ENCODE assay signal across 7 cellular contexts in the genomic region with DNA sequence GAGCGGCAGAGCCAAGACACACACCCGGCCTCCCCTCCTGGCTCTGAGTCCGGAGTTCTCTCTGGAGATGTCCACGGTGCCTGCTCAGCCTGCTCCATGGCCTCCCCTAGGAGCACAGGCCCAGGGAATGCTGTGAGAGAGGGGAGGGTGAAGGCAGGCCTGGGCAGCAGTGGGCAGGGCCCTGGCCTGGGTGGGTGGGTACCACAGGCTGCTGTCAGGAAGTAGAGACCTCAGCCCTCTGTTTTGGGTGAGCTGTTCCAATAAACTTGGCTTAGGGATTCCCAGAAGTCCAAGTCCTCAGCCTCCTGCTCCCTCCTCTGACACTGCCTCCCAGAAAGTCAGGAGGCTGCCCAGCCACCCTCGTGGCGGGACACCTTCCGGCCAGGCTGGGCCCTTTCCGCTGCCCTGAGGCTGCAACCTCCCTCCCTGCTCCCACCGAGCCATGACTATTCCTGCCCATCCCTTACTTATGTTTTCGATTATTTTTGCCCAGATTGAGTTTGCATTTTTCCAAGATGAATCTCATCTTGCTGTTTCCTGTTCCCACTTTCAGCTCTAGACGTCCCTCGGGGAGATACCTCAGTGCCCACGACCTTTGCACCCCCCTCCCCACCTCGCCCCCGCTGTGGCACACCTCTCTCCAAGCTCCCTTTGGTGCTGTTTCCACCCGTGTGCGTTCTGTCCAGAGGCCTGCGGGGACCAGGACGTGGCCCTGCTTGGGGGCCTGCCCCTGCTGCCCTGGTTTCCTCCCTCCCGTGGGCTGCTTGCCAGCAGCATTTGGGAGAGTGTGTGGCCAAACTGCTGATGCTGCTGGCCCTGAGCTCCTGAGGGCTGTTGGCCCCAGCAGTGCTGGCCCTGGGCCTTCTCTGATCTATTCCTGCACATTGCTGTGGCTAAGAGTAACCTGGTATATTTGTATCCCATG. TPM values are rescaled to one million over a fixed set of nuclear protein-coding genes. Genes with fewer than 3 reads are reported as not detected.
DNase-seq lines count a peak whose midpoint lies in the region; ATAC-seq and TF ChIP-seq lines count a peak whose summit lies in the region.
"Had no signal": no experiment of that assay in that cellular context is flagged by ENCODE, and none has a peak within 500 bp of the region (broad histone marks: within the 10 kb centered on the region; RNA-seq: fewer than 3 reads in every experiment).

No MANE protein-coding gene starts in this region.

- H3K4me3 ChIP-seq in PC-3 (ENCODE audit: low read length): no peak overlapping the region
- peak overlapping the region; percentile 22 for H3K4me3 ChIP-seq in fibroblast of the aortic adventitia (ENCODE audit: low read depth, low read length)
- no peak overlapping the region for H3K4me3 ChIP-seq in smooth muscle cell
- H3K4me3 ChIP-seq in HAP-1: no peak overlapping the region

- no peaks in the 10 kb centered on the region for H3K36me3 ChIP-seq in PC-3 (ENCODE audit: low read depth, low read length)
- no peaks in the 10 kb centered on the region for H3K36me3 ChIP-seq in smooth muscle cell (ENCODE audit: low read depth)
- no peaks in the 10 kb centered on the region for H3K36me3 ChIP-seq in HAP-1 (replicated peaks)

- no peaks in the 10 kb centered on the region for H3K9me3 ChIP-seq in PC-3 (ENCODE audit: low read length)
- no peaks in the 10 kb centered on the region for H3K9me3 ChIP-seq in smooth muscle cell (replicated peaks; ENCODE audit: low read depth)
- H3K9me3 ChIP-seq in HAP-1: no peaks in the 10 kb centered on the region

- H3K9ac ChIP-seq in PC-3 (ENCODE audit: low read length) (peak overlapping the region; percentile 34), smooth muscle cell (ENCODE audit: low read depth) (peak overlapping the region; percentile 57)

- DNase-seq in PC-3: peak; percentile 52
- peak; percentile 97 for DNase-seq in fibroblast of the aortic adventitia (ENCODE audit: low read depth)
- DNase-seq in smooth muscle cell (lab: John Stamatoyannopoulos, UW; ENCODE audit: unreplicated experiment): no peak
- no peak for DNase-seq in HAP-1 (ENCODE audit: low spot score in 2 of 2)
- no peak for DNase-seq in NK-92 treated with Interleukin-12 subunit alpha and Interleukin-12 subunit beta, amount 100 ng/mL, for 24 hours (lab: John Stamatoyannopoulos, UW)
- DNase-seq in NCI-H2196 (lab: John Stamatoyannopoulos, UW; ENCODE audit: unreplicated experiment): no peak
- DNase-seq: Kasumi-1 had no signal

- H2AFZ ChIP-seq in PC-3 (ENCODE audit: low read length) (peak overlapping the region; percentile 76), smooth muscle cell (ENCODE audit: low read depth) (peak overlapping the region; percentile 75)

- peak; percentile 82 for ATAC-seq in PC-3

- intact Hi-C loops in PC-3 (cut with micrococcal nuclease): no loop called here

- peaks cover 23% of the 10 kb centered on the region for H3K4me1 ChIP-seq in PC-3 (ENCODE audit: insufficient read depth, low read length)
- peaks cover under 1% of the 10 kb centered on the region for H3K4me1 ChIP-seq in smooth muscle cell (ENCODE audit: low read depth)
- H3K4me1 ChIP-seq in HAP-1: peaks cover 2% of the 10 kb centered on the region

- POLR2A ChIA-PET in PC-3 (lab: Charles Lee; ENCODE audit: unreplicated experiment): no interaction called here

- no peaks in the 10 kb centered on the region for H3K9me2 ChIP-seq in PC-3 (replicated peaks; ENCODE audit: low read length)

- WGBS in smooth muscle cell (ENCODE audit: low lambda C conversion rate): 62% methylated on average over 20 of the region's 20 CpGs

- H4K20me1 ChIP-seq in PC-3 (ENCODE audit: low read length): no peaks in the 10 kb centered on the region
- H4K20me1 ChIP-seq in smooth muscle cell (ENCODE audit: low read depth): no peaks in the 10 kb centered on the region

- no TSS peak for BruUV-seq in PC-3 (replicated peaks; lab: Mats Ljungman, UMichigan)

- H3F3A ChIP-seq in PC-3 (ENCODE audit: low read length, unreplicated experiment) (no peaks in the 10 kb centered on the region), smooth muscle cell (ENCODE audit: low read depth) (no peaks in the 10 kb centered on the region)

- CTCF ChIA-PET in PC-3 (lab: Charles Lee): interaction anchor here (0.6 kb wide), 1 partner anchor 36 kb away, joined by 3 read pairs; no protein-coding TSS in a partner anchor

- in situ Hi-C loops in HAP-1 (cut with MboI; ENCODE audit: low sequenced_read_pairs): no loop called here

- H3K79me2 ChIP-seq in PC-3 (ENCODE audit: low read length) (no peaks in the 10 kb centered on the region), smooth muscle cell (ENCODE audit: low read depth) (no peaks in the 10 kb centered on the region)

- TF ChIP-seq CTCF in PC-3 (conservative IDR thresholded peaks at IDR 0.05; ENCODE audit: low read depth, low read length): no peak
- TF ChIP-seq CTCF in fibroblast of the aortic adventitia (IDR thresholded peaks at IDR 0.05; ENCODE audit: insufficient read depth, low read length): no peak
- TF ChIP-seq CTCF in smooth muscle cell (IDR thresholded peaks at IDR 0.05; ENCODE audit: borderline replicate concordance, insufficient read depth, poor library complexity, severe bottlenecking): no peak

- H3K27ac ChIP-seq in PC-3 (ENCODE audit: low read length): peak overlapping the region; percentile 76
- H3K27ac ChIP-seq in smooth muscle cell (ENCODE audit: low read depth): peak overlapping the region; percentile 82

- H3K27me3 ChIP-seq in PC-3 (ENCODE audit: low read length): no peaks in the 10 kb centered on the region
- H3K27me3 ChIP-seq in smooth muscle cell (ENCODE audit: low read depth): no peaks in the 10 kb centered on the region
- no peaks in the 10 kb centered on the region for H3K27me3 ChIP-seq in HAP-1 (ENCODE audit: low read depth)

- H3K4me2 ChIP-seq in PC-3 (ENCODE audit: low read length): peak overlapping the region; percentile 28
- H3K4me2 ChIP-seq in smooth muscle cell: no peak overlapping the region

RNA-seq across cellular contexts. Expression of a gene that starts 5.8 kb away (rescaled TPM):
- total RNA-seq in PC-3 (2014; rRNA removed) (19.6 and 21.2 TPM in 2 replicates), fibroblast of the aortic adventitia (ENCODE audit: low replicate concordance) (18.1 and 59.9 TPM in 2 replicates), smooth muscle cell (4.9 and 5.2 TPM in 2 replicates)
- polyA plus RNA-seq in smooth muscle cell: 9.9 and 10.2 TPM in 2 replicates

RNA-seq across cellular contexts. Expression of a gene that starts 16.0 kb away (rescaled TPM):
- total RNA-seq in PC-3 (2014; rRNA removed): not detected in 2 replicates
- 168 and 234 TPM in 2 replicates for total RNA-seq in fibroblast of the aortic adventitia (ENCODE audit: low replicate concordance)
- total RNA-seq in smooth muscle cell: 36.6 and 39.7 TPM in 2 replicates
- 141 and 163 TPM in 2 replicates for polyA plus RNA-seq in smooth muscle cell

RNA-seq across cellular contexts. Expression of a gene that starts 22.8 kb away (rescaled TPM):
- 0.35 and 0.95 TPM in 2 replicates for total RNA-seq in PC-3 (2014; rRNA removed)
- total RNA-seq in fibroblast of the aortic adventitia (ENCODE audit: low replicate concordance): not detected in 2 replicates
- total RNA-seq in smooth muscle cell: 0.54 TPM in 1 of 2 replicates, not detected in the other
- not detected in 2 replicates for polyA plus RNA-seq in smooth muscle cell

RNA-seq across cellular contexts. Expression of a gene that starts 35.2 kb away (rescaled TPM):
- total RNA-seq in PC-3 (2014; rRNA removed) (224 and 225 TPM in 2 replicates), fibroblast of the aortic adventitia (ENCODE audit: low replicate concordance) (66.6 and 87.9 TPM in 2 replicates), smooth muscle cell (45.5 and 49.1 TPM in 2 replicates)
- 133 and 151 TPM in 2 replicates for polyA plus RNA-seq in smooth muscle cell

RNA-seq across cellular contexts. Expression of a gene that starts 43.7 kb away (rescaled TPM):
- total RNA-seq in PC-3 (2014; rRNA removed): 108 and 152 TPM in 2 replicates
- total RNA-seq in fibroblast of the aortic adventitia (ENCODE audit: low replicate concordance): 73.0 and 110 TPM in 2 replicates
- total RNA-seq in smooth muscle cell: 47.8 and 55.1 TPM in 2 replicates
- polyA plus RNA-seq in smooth muscle cell: 94.5 and 98.4 TPM in 2 replicates

Comparison
In these comparisons a context has a peak if more than half of its experiments do, and no peak if none do; other contexts are left out.
1. DNase-seq: peak in PC-3 (single experiment) and fibroblast of the aortic adventitia (single experiment); none in smooth muscle cell (single experiment), HAP-1 (0 of 2), NK-92 treated with Interleukin-12 subunit alpha and Interleukin-12 subunit beta, amount 100 ng/mL, for 24 hours (single experiment) and NCI-H2196 (single experiment).
2. RNA of a gene that starts 16.0 kb away (total RNA-seq): 168 to 234 TPM in fibroblast of the aortic adventitia and 36.6 to 39.7 TPM in smooth muscle cell; not detected in PC-3; every median in the first group is over 10 times any median in the second.